ENCODE assay signal across 7 cellular contexts in genomic region chr14:24189059-24189375, GRCh38. TPM values are rescaled to one million over a fixed set of nuclear protein-coding genes. Genes with fewer than 3 reads are reported as not detected.
DNase-seq lines count a peak whose midpoint lies in the region; ATAC-seq and TF ChIP-seq lines count a peak whose summit lies in the region.

No MANE protein-coding gene starts in this region.

- no peak overlapping the region for H3K27ac ChIP-seq in HEK293 (ENCODE audit: extremely low read depth, low read depth, low read length)
- peak overlapping the region in 3 of 4 donors; percentile 72 to 83 (median 81) for H3K27ac ChIP-seq in gastroesophageal sphincter
- peak overlapping the region; percentile 1 to 87 (median 69) for H3K27ac ChIP-seq in spleen

- peaks cover 3% of the 10 kb centered on the region for H3K36me3 Mint-ChIP-seq in T-helper 17 cell (ENCODE audit: low read depth)

- H3K27ac Mint-ChIP-seq in T-helper 17 cell: peak overlapping the region; percentile 97

- H3K27me3 ChIP-seq in gastroesophageal sphincter: no peaks in the 10 kb centered on the region
- H3K27me3 ChIP-seq in spleen (replicated peaks in 1 of 7): no peaks in the 10 kb centered on the region

- H3K9me3 ChIP-seq in HEK293 (ENCODE audit: control insufficient read depth, insufficient read depth, low read depth, low read length): no peaks in the 10 kb centered on the region
- no peaks in the 10 kb centered on the region for H3K9me3 ChIP-seq in T-helper 17 cell (ENCODE audit: control insufficient read depth, low read length, poor library complexity, severe bottlenecking)
- no peaks in the 10 kb centered on the region for H3K9me3 ChIP-seq in gastroesophageal sphincter
- H3K9me3 ChIP-seq in spleen: no peaks in the 10 kb centered on the region

- WGBS in gastroesophageal sphincter (ENCODE audit: low coverage in 1 of 2), 2 donors: 0% methylated on average over 3 of the region's 3 CpGs; no CpG with 5 or more reads in 1 of the 2 donors
- 0 to 2% (median 1%) methylated on average over 3 of the region's 3 CpGs for WGBS in spleen, 5 donors

- peaks cover 6 to 75% of the 10 kb centered on the region in 2 experiments for H3K36me3 ChIP-seq in HEK293 (ENCODE audit: control insufficient read depth in 2 of 2, insufficient read depth in 1 of 2, low read length in 2 of 2)
- peaks cover 0 to 70% of the 10 kb centered on the region in 2 donors for H3K36me3 ChIP-seq in gastroesophageal sphincter
- peaks cover 0 to 65% (median 39%) of the 10 kb centered on the region in 6 donors for H3K36me3 ChIP-seq in spleen

- ATAC-seq in T-helper 17 cell (no peak), gastroesophageal sphincter (no peak), GM18861 (IDR thresholded peaks at IDR 0.05; ENCODE audit: unreplicated experiment) (no peak)

- no peaks in the 10 kb centered on the region for H3K27me3 Mint-ChIP-seq in T-helper 17 cell

- TF ChIP-seq POLR2A in gastroesophageal sphincter (IDR thresholded peaks at IDR 0.05) (no peak), spleen (IDR thresholded peaks at IDR 0.05) (no peak)

- peaks cover 7% of the 10 kb centered on the region; the same call in 1 of the 2 replicates for H3K4me1 ChIP-seq in HEK293 (ENCODE audit: control insufficient read depth, insufficient read depth, low read length)
- peaks cover 0 to 30% (median 10%) of the 10 kb centered on the region in 3 donors for H3K4me1 ChIP-seq in gastroesophageal sphincter
- H3K4me1 ChIP-seq in spleen: peaks cover 15 to 67% (median 29%) of the 10 kb centered on the region in 6 donors

- TF ChIP-seq CTCF in HEK293 (tag by site-specific recombination; IDR thresholded peaks at IDR 0.05): no peak
- no peak for TF ChIP-seq CTCF in gastroesophageal sphincter (IDR thresholded peaks at IDR 0.05)
- no peak for TF ChIP-seq CTCF in spleen (IDR thresholded peaks at IDR 0.05 in 8 of 11, conservative IDR thresholded peaks at IDR 0.05 in 3 of 11)

- CTCF ChIA-PET in HEK293 (lab: Yijun Ruan, JAX): interaction anchor here (0.6 to 3.0 kb wide), 3 partner anchors 28 to 174 kb away, joined by 3 to 12 read pairs (median 3); partner anchors contain the start of gene IRF9

- H3K4me3 ChIP-seq in HEK293 (ENCODE audit: low read depth, low read length) (no peak overlapping the region; the same call in none of the 2 replicates), gastroesophageal sphincter (peak overlapping the region in 1 of 2 donors; percentile 77), spleen (peak overlapping the region; percentile 64 to 90 (median 78))

- no peak for TF ChIP-seq EP300 in gastroesophageal sphincter (IDR thresholded peaks at IDR 0.05)

- intact Hi-C loops in spleen (cut with DNase I; ENCODE audit: low total_unique reads): no loop called here

- peak overlapping the region; percentile 93 for H3K4me3 Mint-ChIP-seq in T-helper 17 cell

- peaks cover 22% of the 10 kb centered on the region for H3K4me1 Mint-ChIP-seq in T-helper 17 cell

- DNase-seq in T-helper 17 cell (no peak), spleen (no peak)
- no peak for DNase-seq in NK-92 treated with Interleukin-12 subunit alpha and Interleukin-12 subunit beta, amount 100 ng/mL, for 24 hours (lab: John Stamatoyannopoulos, UW)
- no peak for DNase-seq in activated effector memory CD4-positive, alpha-beta T cell treated with Interleukin-2 at 50 U/mL for 16 hours

- POLR2A ChIA-PET in HEK293 (lab: Yijun Ruan, JAX): interaction anchor here (0.6 to 2.3 kb wide), 17 partner anchors 10 to 867 kb away, joined by 3 to 19 read pairs (median 7); partner anchors contain the start of genes CHMP4A, DCAF11, EMC9 and IRF9

TF ChIP-seq in HEK293, 187 proteins besides CTCF, POLR2A, EP300 and RAD21:
- no peak for TF ChIP-seq HIC1 (tag by site-specific recombination; IDR thresholded peaks at IDR 0.05)
- no peak for TF ChIP-seq ZXDB (tag by site-specific recombination; IDR thresholded peaks at IDR 0.05)
- no peak for TF ChIP-seq ZNF350 (tag by site-specific recombination; IDR thresholded peaks at IDR 0.05)
- peak; percentile 14; the same call in 1 of the 2 replicates for TF ChIP-seq ZNF335 (tag by site-specific recombination; conservative IDR thresholded peaks at IDR 0.05)
- TF ChIP-seq TCF7L2 (IDR thresholded peaks at IDR 0.05; ENCODE audit: borderline replicate concordance, low read depth, low read length): no peak
- 0 out of 2 replicates have a peak, but pooled peaks have one; percentile 5 for TF ChIP-seq ZEB2 (tag by site-specific recombination; IDR thresholded peaks at IDR 0.05)

RNA-seq across cellular contexts. Expression of gene IPO4, which starts 0.4 kb away (rescaled TPM):
- total RNA-seq in T-helper 17 cell (10 to 100 TPM; 46.6 to 47.3 TPM), gastroesophageal sphincter (10 to 100 TPM; 16.8 to 31.6 (median 27.0) TPM), spleen (10 to 100 TPM; 20.0 to 49.7 (median 29.9) TPM)
- polyA plus RNA-seq in spleen: 10 to 100 TPM; 10.0 to 14.7 (median 10.4) TPM

RNA-seq across cellular contexts. Expression of gene TM9SF1, which starts 6.2 kb away (rescaled TPM):
- 10 to 100 TPM; 22.3 to 22.6 TPM for total RNA-seq in T-helper 17 cell
- 10 to 100 TPM; 34.7 to 53.3 (median 45.0) TPM for total RNA-seq in gastroesophageal sphincter
- 10 to 100 TPM; 30.4 to 53.6 (median 37.3) TPM for total RNA-seq in spleen
- 10 to 100 TPM in 1 of 3 donors, 1 to 10 TPM in 2; 4.7 to 12.7 (median 7.9) TPM for polyA plus RNA-seq in spleen

RNA-seq across cellular contexts. Expression of gene TSSK4, which starts 16.5 kb away (rescaled TPM):
- total RNA-seq in T-helper 17 cell: under 1 TPM; 0.27 to 0.55 TPM
- under 1 TPM in 1 of 4 donors, not detected in 3; 0.40 TPM for total RNA-seq in gastroesophageal sphincter
- 1 to 10 TPM in 1 of 7 donors, under 1 TPM in 4, not detected in 2; 0.44 to 1.4 (median 0.61) TPM for total RNA-seq in spleen
- not detected for polyA plus RNA-seq in spleen

RNA-seq across cellular contexts. Expression of gene REC8, which starts 17.1 kb away (rescaled TPM):
- total RNA-seq in T-helper 17 cell (10 to 100 TPM; 66.3 to 94.8 TPM), gastroesophageal sphincter (1 to 10 TPM; 1.6 to 8.2 (median 6.8) TPM), spleen (10 to 100 TPM; 23.5 to 51.6 (median 38.0) TPM)
- 10 to 100 TPM; 23.6 to 48.0 (median 43.1) TPM for polyA plus RNA-seq in spleen

RNA-seq across cellular contexts. Expression of gene CHMP4A, which starts 24.3 kb away (rescaled TPM):
- total RNA-seq in T-helper 17 cell (10 to 100 TPM; 69.9 to 77.2 TPM), gastroesophageal sphincter (100 to 1,000 TPM in 2 of 4 donors, 10 to 100 TPM in 2; 93.4 to 134 (median 106) TPM), spleen (10 to 100 TPM; 53.3 to 71.7 (median 61.9) TPM)
- 100 to 1,000 TPM; 106 to 149 (median 132) TPM for polyA plus RNA-seq in spleen
